Comparison of ENCODE assay signal across 11 cellular contexts in genomic region chr11:78560066-78560597, GRCh38. TPM values are rescaled to one million over a fixed set of nuclear protein-coding genes. Genes with fewer than 3 reads are reported as not detected.
DNase-seq lines count a peak whose midpoint lies in the region; ATAC-seq and TF ChIP-seq lines count a peak whose summit lies in the region.
"Had no signal": no experiment of that assay in that cellular context is flagged by ENCODE, and none has a peak within 500 bp of the region (broad histone marks: within the 10 kb centered on the region; RNA-seq: fewer than 3 reads in every experiment).

No MANE protein-coding gene starts in this region.

- peak overlapping the region in 3 of 4 donors; percentile 70 to 83 (median 79) for H3K27ac ChIP-seq in tibial nerve
- H3K27ac ChIP-seq in trophoblast cell (ENCODE audit: low read depth, low read length) = no peak overlapping the region

- no peak overlapping the region for H4K12ac ChIP-seq in trophoblast cell (ENCODE audit: low read depth, low read length)

- TF ChIP-seq CTCF in tibial nerve (IDR thresholded peaks at IDR 0.05) = no peak

- no peak overlapping the region for H2AK5ac ChIP-seq in trophoblast cell (ENCODE audit: low read length)

- H3K4me1 ChIP-seq in tibial nerve (peaks cover 0 to 54% (median 26%) of the 10 kb centered on the region in 4 donors), trophoblast cell (ENCODE audit: control insufficient read depth in 1 of 2, insufficient read depth in 2 of 2, low read length in 2 of 2) (peaks cover 8% of the 10 kb centered on the region in 2 experiments)

- no peak overlapping the region for H3K14ac ChIP-seq in trophoblast cell (ENCODE audit: low read length)

- no peak overlapping the region for H3K23ac ChIP-seq in trophoblast cell (ENCODE audit: low read length)

- no peak overlapping the region for H2BK5ac ChIP-seq in trophoblast cell (ENCODE audit: low read depth, low read length, poor library complexity)

- H3K36me3 ChIP-seq in tibial nerve (peaks cover 0 to 7% (median 0%) of the 10 kb centered on the region in 3 donors), trophoblast cell (ENCODE audit: control insufficient read depth in 1 of 2, insufficient read depth in 2 of 2, low read length in 2 of 2) (peaks cover 0 to 2% of the 10 kb centered on the region in 2 experiments)

- TF ChIP-seq POLR2A in tibial nerve (IDR thresholded peaks at IDR 0.05) = no peak

- H3K79me1 ChIP-seq in trophoblast cell (ENCODE audit: low read length) = peaks cover 8% of the 10 kb centered on the region

- DNase-seq in activated T-cell treated with anti-CD3 and anti-CD28 coated beads, Interleukin-2, amount 50 U/mL, for 72 hours = no peak
- no peak for DNase-seq in activated T-cell treated with anti-CD3 and anti-CD28 coated beads, Interleukin-2, amount 50 U/mL, for 48 hours
- DNase-seq in activated naive CD8-positive, alpha-beta T cell treated with anti-CD3 and anti-CD28 coated beads, Interleukin-2, amount 50 U/mL, for 24 hours = no peak
- no peak for DNase-seq in tibial nerve (ENCODE audit: low spot score in 2 of 2)
- DNase-seq in trophoblast cell = no peak
- DNase-seq in DMS153 (lab: John Stamatoyannopoulos, UW) = no peak
- DNase-seq: naive thymus-derived CD4-positive, alpha-beta T cell; NCI-H1092; stimulated activated CD4-positive, alpha-beta T cell treated with anti-CD3 and anti-CD28 coated beads, Interleukin-1b, Interleukin-23, amount 100 ng/mL, for 48 hours had no signal

- H3K27me3 Mint-ChIP-seq in activated T-cell treated with anti-CD3 and anti-CD28 coated beads, Interleukin-2, amount 50 U/mL, for 72 hours (ENCODE audit: low read depth) = no peaks in the 10 kb centered on the region
- no peaks in the 10 kb centered on the region for H3K27me3 Mint-ChIP-seq in activated naive CD8-positive, alpha-beta T cell treated with anti-CD3 and anti-CD28 coated beads, Interleukin-2, amount 50 U/mL, for 24 hours
- H3K27me3 Mint-ChIP-seq: naive thymus-derived CD4-positive, alpha-beta T cell had no signal

- H3K9me3 Mint-ChIP-seq in activated T-cell treated with anti-CD3 and anti-CD28 coated beads, Interleukin-2, amount 50 U/mL, for 72 hours = peaks cover 0 to 4% of the 10 kb centered on the region in 2 donors
- H3K9me3 Mint-ChIP-seq in activated naive CD8-positive, alpha-beta T cell treated with anti-CD3 and anti-CD28 coated beads, Interleukin-2, amount 50 U/mL, for 24 hours = no peaks in the 10 kb centered on the region

- no peak overlapping the region for H3K18ac ChIP-seq in trophoblast cell (ENCODE audit: low read length)

- no peaks in the 10 kb centered on the region for H3K9me3 ChIP-seq in tibial nerve
- no peaks in the 10 kb centered on the region for H3K9me3 ChIP-seq in trophoblast cell (ENCODE audit: insufficient read depth, low read depth, low read length)

- peak; percentile 64 to 77 for ATAC-seq in activated T-cell treated with anti-CD3 and anti-CD28 coated beads, Interleukin-2, amount 50 U/mL, for 72 hours (replicated peaks in 1 of 2)
- ATAC-seq in HG02981 (IDR thresholded peaks at IDR 0.05; ENCODE audit: unreplicated experiment) = peak; percentile 47
- ATAC-seq in activated naive CD8-positive, alpha-beta T cell treated with anti-CD3 and anti-CD28 coated beads, Interleukin-2, amount 50 U/mL, for 24 hours = peak; percentile 36
- ATAC-seq in GM18517 (IDR thresholded peaks at IDR 0.05; ENCODE audit: unreplicated experiment) = no peak
- ATAC-seq: naive thymus-derived CD4-positive, alpha-beta T cell had no signal

- WGBS in tibial nerve, 2 donors = 77 to 84% methylated on average over 4 of the region's 4 CpGs
- WGBS in trophoblast cell (ENCODE audit: extremely low coverage, insufficient coverage, insufficient read length) = no CpG with 5 or more reads among the region's 4 CpGs

- no peak overlapping the region for H2BK12ac ChIP-seq in trophoblast cell (ENCODE audit: low read length)

- H3K4me3 Mint-ChIP-seq in activated T-cell treated with anti-CD3 and anti-CD28 coated beads, Interleukin-2, amount 50 U/mL, for 72 hours = peak overlapping the region in 1 of 2 donors; percentile 74
- no peak overlapping the region for H3K4me3 Mint-ChIP-seq in activated naive CD8-positive, alpha-beta T cell treated with anti-CD3 and anti-CD28 coated beads, Interleukin-2, amount 50 U/mL, for 24 hours

- no peak overlapping the region for H3K27ac Mint-ChIP-seq in activated T-cell treated with anti-CD3 and anti-CD28 coated beads, Interleukin-2, amount 50 U/mL, for 72 hours
- H3K27ac Mint-ChIP-seq in activated naive CD8-positive, alpha-beta T cell treated with anti-CD3 and anti-CD28 coated beads, Interleukin-2, amount 50 U/mL, for 24 hours = peak overlapping the region; percentile 1

- H3K36me3 Mint-ChIP-seq in activated T-cell treated with anti-CD3 and anti-CD28 coated beads, Interleukin-2, amount 50 U/mL, for 72 hours (ENCODE audit: insufficient read depth in 2 of 2) = peaks cover 5 to 33% of the 10 kb centered on the region in 2 donors
- H3K36me3 Mint-ChIP-seq in activated naive CD8-positive, alpha-beta T cell treated with anti-CD3 and anti-CD28 coated beads, Interleukin-2, amount 50 U/mL, for 24 hours (ENCODE audit: low read depth) = peaks cover 41% of the 10 kb centered on the region

- no peak overlapping the region for H4K91ac ChIP-seq in trophoblast cell (ENCODE audit: low read depth, low read length)

- H2BK120ac ChIP-seq in trophoblast cell (ENCODE audit: insufficient read depth, low read length, poor library complexity) = no peak overlapping the region

- H3K4me2 ChIP-seq in trophoblast cell (ENCODE audit: low read length) = no peak overlapping the region

- H3K9ac ChIP-seq in trophoblast cell (ENCODE audit: low read length) = no peak overlapping the region

- no peak overlapping the region for H3K4ac ChIP-seq in trophoblast cell (ENCODE audit: low read depth, low read length)

- peaks cover 63% of the 10 kb centered on the region for H3K4me1 Mint-ChIP-seq in activated T-cell treated with anti-CD3 and anti-CD28 coated beads, Interleukin-2, amount 50 U/mL, for 72 hours (ENCODE audit: low read depth)
- H3K4me1 Mint-ChIP-seq in activated naive CD8-positive, alpha-beta T cell treated with anti-CD3 and anti-CD28 coated beads, Interleukin-2, amount 50 U/mL, for 24 hours = peaks cover 50% of the 10 kb centered on the region

- H3K4me3 ChIP-seq in tibial nerve = no peak overlapping the region
- H3K4me3 ChIP-seq in trophoblast cell (ENCODE audit: low read depth, low read length) = no peak overlapping the region

- no peak overlapping the region for H4K8ac ChIP-seq in trophoblast cell (ENCODE audit: low read depth, low read length)

- no peaks in the 10 kb centered on the region for H3K27me3 ChIP-seq in tibial nerve
- no peaks in the 10 kb centered on the region for H3K27me3 ChIP-seq in trophoblast cell (ENCODE audit: insufficient read depth, low read length)

- no peak overlapping the region for H2AFZ ChIP-seq in trophoblast cell (ENCODE audit: insufficient read depth, low read length, poor library complexity)

- TF ChIP-seq EP300 in tibial nerve (IDR thresholded peaks at IDR 0.05) = no peak

- peaks cover 6% of the 10 kb centered on the region for H3K79me2 ChIP-seq in trophoblast cell (ENCODE audit: control insufficient read depth, insufficient read depth, low read length, poor library complexity)

RNA-seq across cellular contexts. Expression of gene NARS2, which starts 14.5 kb away (rescaled TPM):
- total RNA-seq in activated T-cell treated with anti-CD3 and anti-CD28 coated beads, Interleukin-2, amount 50 U/mL, for 72 hours = 10 to 100 TPM; 15.7 to 24.4 TPM
- 10 to 100 TPM; 16.5 to 23.8 (median 19.2) TPM for total RNA-seq in tibial nerve
- polyA plus RNA-seq in trophoblast cell (2013) = 19.8 and 20.8 TPM in 2 replicates
